In genomic region chr16:66728117-66728787, GRCh38 we compare ENCODE assay signal across 7 cellular contexts. TPM values are rescaled to one million over a fixed set of nuclear protein-coding genes. Genes with fewer than 3 reads are reported as not detected.
DNase-seq lines count a peak whose midpoint lies in the region; ATAC-seq and TF ChIP-seq lines count a peak whose summit lies in the region.

No MANE protein-coding gene starts in this region.

- H3K27me3 ChIP-seq in Panc1 (ENCODE audit: control insufficient read depth, insufficient read depth, low read length) (no peaks in the 10 kb centered on the region), left lung (no peaks in the 10 kb centered on the region), uterus (no peaks in the 10 kb centered on the region)

- CTCF ChIA-PET in Panc1 (lab: Charles Lee) = interaction anchor here (1.6 kb wide), 1 partner anchor 140 kb away, joined by 3 read pairs; no protein-coding TSS in a partner anchor

- H3K4me1 ChIP-seq in Panc1 (ENCODE audit: control insufficient read depth, insufficient read depth, low read length) = no peaks in the 10 kb centered on the region
- H3K4me1 ChIP-seq in left lung = peaks cover 0 to 16% of the 10 kb centered on the region in 2 donors
- H3K4me1 ChIP-seq in uterus = no peaks in the 10 kb centered on the region

- no peaks in the 10 kb centered on the region for H3K9me3 ChIP-seq in Panc1 (ENCODE audit: control insufficient read depth, insufficient read depth, low read depth, low read length)
- H3K9me3 ChIP-seq in left lung = no peaks in the 10 kb centered on the region
- H3K9me3 ChIP-seq in uterus = no peaks in the 10 kb centered on the region

- intact Hi-C loops in Panc1 (cut with micrococcal nuclease; ENCODE audit: unreplicated experiment) = no loop called here
- intact Hi-C loops in left lung (cut with DNase I) = no loop called here
- intact Hi-C loops in uterus (cut with DNase I; ENCODE audit: low total_unique reads) = no loop called here

- ATAC-seq in Panc1 (peak; percentile 84), left lung (peak; percentile 92)

- H3K4me3 ChIP-seq in Panc1 (ENCODE audit: low read depth in 2 of 2, low read length in 2 of 2) (no peak overlapping the region), left lung (no peak overlapping the region), uterus (no peak overlapping the region)

- peaks cover 25% of the 10 kb centered on the region for H3K36me3 ChIP-seq in Panc1 (ENCODE audit: control insufficient read depth, insufficient read depth, low read length)
- peaks cover 3 to 94% of the 10 kb centered on the region in 2 donors for H3K36me3 ChIP-seq in left lung
- no peaks in the 10 kb centered on the region for H3K36me3 ChIP-seq in uterus

- POLR2A ChIA-PET in Panc1 (lab: Charles Lee) = no interaction called here

- no TSS peak for BruUV-seq in Panc1 (replicated peaks; lab: Mats Ljungman, UMichigan)

- in situ Hi-C loops in KBM-7 (cut with MboI; ENCODE audit: low pct_unique_long_range_greater_than_20kb, low sequenced_read_pairs) = no loop called here
- in situ Hi-C loops in Panc1 (cut with HindIII; ENCODE audit: low pct_unique_long_range_greater_than_20kb, low sequenced_read_pairs) = no loop called here

- TF ChIP-seq CTCF in Panc1 (IDR thresholded peaks at IDR 0.05) = peak; percentile 75
- peak; percentile 66 to 73 for TF ChIP-seq CTCF in left lung (IDR thresholded peaks at IDR 0.05)
- peak; percentile 58 to 79 (median 64) for TF ChIP-seq CTCF in uterus (IDR thresholded peaks at IDR 0.05)

- no peak for TF ChIP-seq POLR2A in uterus (IDR thresholded peaks at IDR 0.05)

- H3K27ac ChIP-seq in Panc1 (ENCODE audit: low read length) (no peak overlapping the region), cingulate gyrus (ENCODE audit: low read depth, low read length) (peak overlapping the region; percentile 31), left lung (peak overlapping the region in 1 of 2 donors; percentile 45), uterus (no peak overlapping the region)

- DNase-seq in GM03348 (ENCODE audit: low spot score) (peak; percentile 80), KBM-7 (peak; percentile 75), Panc1 (ENCODE audit: low read depth, low spot score) (no peak), left lung (no peak), uterus (peak; percentile 27 to 31)
- DNase-seq in activated CD4-positive, alpha-beta T cell treated with anti-CD3 and anti-CD28 coated beads for 4 hours = no peak

RNA-seq across cellular contexts. Expression of gene DYNC1LI2, which starts 23.2 kb away (rescaled TPM):
- 103 TPM for total RNA-seq in Panc1 (2021; ENCODE audit: unreplicated experiment)
- 64.9 TPM for polyA plus RNA-seq in Panc1 (2012; ENCODE audit: insufficient read length)
- total RNA-seq in left lung = 100 to 1,000 TPM; 118 to 141 TPM
- total RNA-seq in uterus = 100 to 1,000 TPM; 109 to 279 (median 151) TPM

RNA-seq across cellular contexts. Expression of gene CMTM4, which starts 31.7 kb away (rescaled TPM):
- total RNA-seq in Panc1 (2021; ENCODE audit: unreplicated experiment) (51.9 TPM), left lung (10 to 100 TPM; 64.0 to 72.3 TPM), uterus (10 to 100 TPM in 2 of 4 donors, 1 to 10 TPM in 2; 6.1 to 41.5 (median 15.1) TPM)
- 33.1 TPM for polyA plus RNA-seq in Panc1 (2012; ENCODE audit: insufficient read length)

Comparison
In these comparisons a context has a peak if more than half of its experiments do, and no peak if none do; other contexts are left out.
1. DNase-seq: peak in GM03348 (single experiment), KBM-7 (single experiment) and uterus (2 of 2); none in Panc1 (single experiment), left lung (0 of 2) and activated CD4-positive, alpha-beta T cell treated with anti-CD3 and anti-CD28 coated beads for 4 hours (0 of 2).
2. Peak in every context shown above with its lines, with median percentiles within 50 percentile points of each other: CTCF ChIP-seq.